In the genomic region with DNA sequence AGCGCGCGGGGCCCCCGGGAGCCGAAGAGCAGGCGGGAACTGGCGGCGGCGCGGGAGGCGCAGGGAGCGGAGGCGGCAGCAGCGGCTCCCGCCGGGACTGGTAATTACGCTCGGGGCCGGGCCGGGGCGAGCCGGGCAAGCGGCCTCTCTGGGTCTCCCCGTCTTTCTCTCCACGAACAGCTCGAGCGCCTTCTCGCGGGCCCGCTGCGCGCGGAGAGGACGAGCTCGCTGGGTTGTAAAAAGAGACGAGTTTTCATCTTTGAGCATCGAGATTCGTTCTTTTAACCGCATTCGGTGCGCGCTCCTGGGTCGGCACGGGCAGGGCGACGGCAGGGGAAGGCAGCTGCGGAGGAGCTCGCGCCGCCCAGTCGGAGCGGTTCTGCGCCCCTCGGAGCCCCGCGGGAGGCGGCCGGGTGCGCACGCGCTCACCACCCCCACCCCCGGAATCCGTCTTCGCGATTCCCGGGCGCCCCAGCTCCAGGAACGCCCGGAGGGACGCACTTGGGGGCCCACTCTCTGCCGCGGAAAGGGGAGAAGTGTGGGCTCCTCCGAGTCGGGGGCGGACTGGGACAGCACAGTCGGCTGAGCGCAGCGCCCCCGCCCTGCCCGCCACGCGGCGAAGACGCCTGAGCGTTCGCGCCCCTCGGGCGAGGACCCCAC, we compare ENCODE assay signal across 13 cellular contexts. TPM values are rescaled to one million over a fixed set of nuclear protein-coding genes. Genes with fewer than 3 reads are reported as not detected.
A peak's percentile ranks its signal among the peaks of the same experiment; 100 is the strongest.
DNase-seq lines count a peak whose midpoint lies in the region; ATAC-seq and TF ChIP-seq lines count a peak whose summit lies in the region.
"Had no signal": no experiment of that assay in that cellular context is flagged by ENCODE, and none has a peak within 500 bp of the region (broad histone marks: within the 10 kb centered on the region; RNA-seq: fewer than 3 reads in every experiment).

No MANE protein-coding gene starts in this region.

- H3K27ac Mint-ChIP-seq in glutamatergic neuron (ENCODE audit: unreplicated experiment), result peak overlapping the region; percentile 96
- no peak overlapping the region for H3K27ac Mint-ChIP-seq in progenitor cell of endocrine pancreas

- H3K27me3 Mint-ChIP-seq in glutamatergic neuron (ENCODE audit: unreplicated experiment), result peaks cover 16% of the 10 kb centered on the region
- H3K27me3 Mint-ChIP-seq in progenitor cell of endocrine pancreas, result peaks cover 51% of the 10 kb centered on the region

- no peak for ATAC-seq in activated CD4-positive, CD25-positive, alpha-beta regulatory T cell treated with anti-CD3 and anti-CD28 coated beads, Interleukin-2, amount 50 U/mL, for 24 hours

- peak; percentile 30 for DNase-seq in activated CD4-positive, alpha-beta T cell treated with anti-CD3 and anti-CD28 coated beads for 48 hours
- no peak for DNase-seq in activated CD4-positive, alpha-beta T cell treated with anti-CD3 and anti-CD28 coated beads for 4 hours
- peak; percentile 41 for DNase-seq in NCI-H2227 treated with DMSO at 0.1 percent for 48 hours (lab: John Stamatoyannopoulos, UW)
- DNase-seq in glutamatergic neuron, result peak; percentile 57
- no peak for DNase-seq in progenitor cell of endocrine pancreas (ENCODE audit: low spot score, unreplicated experiment)
- DNase-seq in CD1c-positive myeloid dendritic cell (ENCODE audit: extremely low spot score), result no peak
- no peak for DNase-seq in stimulated activated CD4-positive, alpha-beta T cell treated with anti-CD3 and anti-CD28 coated beads, Interleukin-1b, Interleukin-23, amount 100 ng/mL, for 48 hours
- DNase-seq: ACHN, NCI-H2029 treated with DMSO at 0.1 percent for 48 hours, RPMI8226, thyroid gland had no signal

- H3K36me3 Mint-ChIP-seq in glutamatergic neuron (ENCODE audit: unreplicated experiment) (no peaks in the 10 kb centered on the region), progenitor cell of endocrine pancreas (ENCODE audit: insufficient read depth) (no peaks in the 10 kb centered on the region)

- H3K9me3 Mint-ChIP-seq in glutamatergic neuron (ENCODE audit: unreplicated experiment) (peaks cover 11% of the 10 kb centered on the region), progenitor cell of endocrine pancreas (ENCODE audit: low read depth) (no peaks in the 10 kb centered on the region)

- TF ChIP-seq CTCF in glutamatergic neuron (IDR thresholded peaks at IDR 0.05; ENCODE audit: partially characterized antibody, unreplicated experiment) (no peak), progenitor cell of endocrine pancreas (IDR thresholded peaks at IDR 0.05; ENCODE audit: unreplicated experiment) (no peak)

- H3K4me1 Mint-ChIP-seq in glutamatergic neuron (ENCODE audit: low read depth, unreplicated experiment) (peaks cover 7% of the 10 kb centered on the region), progenitor cell of endocrine pancreas (ENCODE audit: low read depth) (peaks cover 5% of the 10 kb centered on the region)

- H3K4me3 Mint-ChIP-seq in glutamatergic neuron (ENCODE audit: unreplicated experiment) (peak overlapping the region; percentile 92), progenitor cell of endocrine pancreas (ENCODE audit: low read depth) (peak overlapping the region; percentile 45)

RNA-seq across cellular contexts. Expression of gene YTHDF1, which starts 38.0 kb away (rescaled TPM):
- total RNA-seq in glutamatergic neuron (ENCODE audit: unreplicated experiment) (43.3 TPM), progenitor cell of endocrine pancreas (51.2 and 53.8 TPM in 2 replicates)

RNA-seq across cellular contexts. Expression of gene BIRC7, which starts 57.8 kb away (rescaled TPM):
- total RNA-seq in glutamatergic neuron (ENCODE audit: unreplicated experiment) (not detected), progenitor cell of endocrine pancreas (not detected in 2 replicates)
- total RNA-seq: fibroblast of lung, thyroid gland had no signal

Comparison
In these comparisons a context has a peak if more than half of its experiments do, and no peak if none do; other contexts are left out.
1. DNase-seq: peak in activated CD4-positive, alpha-beta T cell treated with anti-CD3 and anti-CD28 coated beads for 48 hours (single experiment), NCI-H2227 treated with DMSO at 0.1 percent for 48 hours (single experiment) and glutamatergic neuron (single experiment); none in activated CD4-positive, alpha-beta T cell treated with anti-CD3 and anti-CD28 coated beads for 4 hours (0 of 2), progenitor cell of endocrine pancreas (single experiment), CD1c-positive myeloid dendritic cell (single experiment) and stimulated activated CD4-positive, alpha-beta T cell treated with anti-CD3 and anti-CD28 coated beads, Interleukin-1b, Interleukin-23, amount 100 ng/mL, for 48 hours (single experiment).